22 cellular contexts compared by ENCODE assay signal in genomic region chr6:5012531-5012930, GRCh38. TPM values are rescaled to one million over a fixed set of nuclear protein-coding genes. Genes with fewer than 3 reads are reported as not detected.
A peak's percentile ranks its signal among the peaks of the same experiment; 100 is the strongest.
DNase-seq lines count a peak whose midpoint lies in the region; ATAC-seq, FAIRE-seq and TF ChIP-seq lines count a peak whose summit lies in the region.
"Had no signal": no experiment of that assay in that cellular context is flagged by ENCODE, and none has a peak within 500 bp of the region (broad histone marks: within the 10 kb centered on the region; RNA-seq: fewer than 3 reads in every experiment).

No MANE protein-coding gene starts in this region.

- CTCF ChIA-PET in BJ (lab: Yijun Ruan, JAX) = interaction anchor here (0.9 to 1.9 kb wide), 3 partner anchors 9 to 10 kb away, joined by 4 to 14 read pairs (median 4); partner anchors contain the start of gene RPP40

- no peak overlapping the region for H3K27ac ChIP-seq in astrocyte (ENCODE audit: low read depth, low read length)
- H3K27ac ChIP-seq: gastrocnemius medialis, parathyroid adenoma, tibial artery had no signal

- H4K20me1 ChIP-seq in astrocyte (ENCODE audit: insufficient read depth, low read length) = no peaks in the 10 kb centered on the region

- no peak overlapping the region for H2AFZ ChIP-seq in astrocyte (ENCODE audit: low read depth, low read length)
- H2AFZ ChIP-seq: parathyroid adenoma had no signal

- no peaks in the 10 kb centered on the region for H3K4me1 Mint-ChIP-seq in astrocyte (ENCODE audit: low read depth, unreplicated experiment)
- H3K4me1 Mint-ChIP-seq: mesothelial cell of epicardium had no signal

- H3K4me2 ChIP-seq in astrocyte (ENCODE audit: low read length) = no peak overlapping the region

- POLR2A ChIA-PET in BJ (lab: Charles Lee) = no interaction called here

- no peaks in the 10 kb centered on the region for H3K9me3 ChIP-seq in astrocyte (ENCODE audit: insufficient read depth, low read depth, low read length)
- H3K9me3 ChIP-seq: gastrocnemius medialis had no signal

- H3K36me3 Mint-ChIP-seq in astrocyte (ENCODE audit: low read depth, unreplicated experiment) = peaks cover 2% of the 10 kb centered on the region
- H3K36me3 Mint-ChIP-seq: mesothelial cell of epicardium had no signal

- H3K36me3 ChIP-seq in BJ (ENCODE audit: control insufficient read depth, insufficient read depth, low read length) (no peaks in the 10 kb centered on the region), astrocyte (ENCODE audit: insufficient read depth, low read length) (no peaks in the 10 kb centered on the region)
- H3K36me3 ChIP-seq: gastrocnemius medialis, tibial artery had no signal

- FAIRE-seq in astrocyte (lab: Jason Lieb, UNC) = peak; percentile 43

- DNase-seq in BJ (ENCODE audit: low read depth) = peak; percentile 74
- DNase-seq in Kasumi-1 (lab: John Stamatoyannopoulos, UW) = peak; percentile 14 to 39
- peak; percentile 11 for DNase-seq in astrocyte (ENCODE audit: low read depth)
- peak; percentile 36 for DNase-seq in glomerular endothelial cell (ENCODE audit: extremely low read depth, low read depth, low spot score)
- DNase-seq in activated T-cell treated with anti-CD3 and anti-CD28 coated beads, Interleukin-2, amount 50 U/mL, for 1 hour = no peak
- no peak for DNase-seq in NCI-H345 (lab: John Stamatoyannopoulos, UW)
- DNase-seq in HPDE6-E6E7 (ENCODE audit: extremely low spot score) = no peak
- DNase-seq: activated CD4-positive, alpha-beta T cell treated with anti-CD3 and anti-CD28 coated beads, Interleukin-2, amount 50 U/mL, for 48 hours; activated naive CD4-positive, alpha-beta T cell treated with anti-CD3 and anti-CD28 coated beads for 36 hours; activated T-cell treated with anti-CD3 and anti-CD28 coated beads, Interleukin-2, amount 50 U/mL, for 24 hours; DMS79; gastrocnemius medialis; NCI-H1105; NCI-H510A; stimulated activated CD4-positive, alpha-beta T cell treated with anti-CD3 and anti-CD28 coated beads, Interleukin-1b, Interleukin-23, amount 100 ng/mL, for 48 hours; stimulated activated naive CD4-positive, alpha-beta T cell treated with Interleukin-2 at 50 U/mL for 16 hours; tibial artery had no signal

- H3K27ac Mint-ChIP-seq in astrocyte (ENCODE audit: unreplicated experiment) = no peak overlapping the region
- H3K27ac Mint-ChIP-seq: activated naive CD4-positive, alpha-beta T cell treated with anti-CD3 and anti-CD28 coated beads for 36 hours; activated T-cell treated with anti-CD3 and anti-CD28 coated beads, Interleukin-2, amount 50 U/mL, for 24 hours; mesothelial cell of epicardium; natural killer cell treated with Interleukin-12 subunit alpha and Interleukin-12 subunit beta and Interleukin-15 and Interleukin-18, amount 100 ng/mL, for 72 hours had no signal

- no peaks in the 10 kb centered on the region for H3K27me3 ChIP-seq in BJ (ENCODE audit: control insufficient read depth, insufficient read depth, low read length)
- H3K27me3 ChIP-seq in astrocyte (ENCODE audit: insufficient read depth, low read length) = no peaks in the 10 kb centered on the region
- H3K27me3 ChIP-seq: gastrocnemius medialis, tibial artery had no signal

- TF ChIP-seq CTCF in BJ (IDR thresholded peaks at IDR 0.05; ENCODE audit: insufficient read depth, low read depth, low read length) (no peak), astrocyte (IDR thresholded peaks at IDR 0.05; ENCODE audit: insufficient read depth, low read depth, low read length) (no peak)

- no peaks in the 10 kb centered on the region for H3K4me1 ChIP-seq in astrocyte (ENCODE audit: insufficient read depth, low read length)
- H3K4me1 ChIP-seq: gastrocnemius medialis, parathyroid adenoma, tibial artery had no signal

- no peak overlapping the region for H3K9ac ChIP-seq in astrocyte (ENCODE audit: low read length)
- H3K9ac ChIP-seq: parathyroid adenoma had no signal

- peaks cover 14% of the 10 kb centered on the region for H3K9me3 Mint-ChIP-seq in astrocyte (ENCODE audit: unreplicated experiment)
- H3K9me3 Mint-ChIP-seq: natural killer cell treated with Interleukin-12 subunit alpha and Interleukin-12 subunit beta and Interleukin-15 and Interleukin-18, amount 100 ng/mL, for 72 hours had no signal

- H3K27me3 Mint-ChIP-seq in astrocyte (ENCODE audit: low read depth, unreplicated experiment) = no peaks in the 10 kb centered on the region
- H3K27me3 Mint-ChIP-seq: activated T-cell treated with anti-CD3 and anti-CD28 coated beads, Interleukin-2, amount 50 U/mL, for 24 hours had no signal

- H3K79me2 ChIP-seq in astrocyte (ENCODE audit: insufficient read depth, low read length) = no peaks in the 10 kb centered on the region
- H3K79me2 ChIP-seq: parathyroid adenoma had no signal

- ATAC-seq in HG03457 (IDR thresholded peaks at IDR 0.05; ENCODE audit: unreplicated experiment) = no peak
- ATAC-seq: gastrocnemius medialis; natural killer cell treated with Interleukin-12 subunit alpha and Interleukin-12 subunit beta and Interleukin-15 and Interleukin-18, amount 100 ng/mL, for 72 hours; Right ventricle myocardium inferior had no signal

- no peak overlapping the region for H3K4me3 Mint-ChIP-seq in astrocyte (ENCODE audit: unreplicated experiment)
- H3K4me3 Mint-ChIP-seq: activated naive CD4-positive, alpha-beta T cell treated with anti-CD3 and anti-CD28 coated beads for 36 hours; activated T-cell treated with anti-CD3 and anti-CD28 coated beads, Interleukin-2, amount 50 U/mL, for 24 hours; mesothelial cell of epicardium; natural killer cell treated with Interleukin-12 subunit alpha and Interleukin-12 subunit beta and Interleukin-15 and Interleukin-18, amount 100 ng/mL, for 72 hours had no signal

- H3K4me3 ChIP-seq in BJ (ENCODE audit: low read depth, low read length) = no peak overlapping the region
- no peak overlapping the region for H3K4me3 ChIP-seq in astrocyte (ENCODE audit: insufficient read depth, low read depth, low read length)
- H3K4me3 ChIP-seq: gastrocnemius medialis, tibial artery had no signal

RNA-seq across cellular contexts. Expression of gene RPP40, which starts 8.7 kb away (rescaled TPM):
- polyA plus RNA-seq in BJ (2011; rRNA removed) = 5.6 and 8.7 TPM in 2 replicates
- polyA minus RNA-seq in BJ (2011; rRNA and poly(A)+ RNA removed) = 2.3 and 3.6 TPM in 2 replicates
- total RNA-seq in astrocyte = 11.6 and 16.6 TPM in 2 replicates
- 6.9 and 19.8 TPM in 2 replicates for total RNA-seq in glomerular endothelial cell

Comparison
In these comparisons a context has a peak if more than half of its experiments do, and no peak if none do; other contexts are left out.
1. DNase-seq: peak in BJ (single experiment), Kasumi-1 (2 of 2), astrocyte (single experiment) and glomerular endothelial cell (single experiment); none in activated T-cell treated with anti-CD3 and anti-CD28 coated beads, Interleukin-2, amount 50 U/mL, for 1 hour (single experiment), NCI-H345 (single experiment) and HPDE6-E6E7 (single experiment).